1 cellular context compared by ENCODE assay signal in genomic region chr1:1880617-1881312, GRCh38.
TF ChIP-seq lines count a peak whose summit lies in the region.

No MANE protein-coding gene starts in this region.

TF ChIP-seq in IMR-90, 13 proteins besides CTCF, POLR2A, EP300 and RAD21:
- TF ChIP-seq RCOR1 (IDR thresholded peaks at IDR 0.05; ENCODE audit: insufficient replicate concordance, low read length) (no peak), MAZ (IDR thresholded peaks at IDR 0.05; ENCODE audit: borderline replicate concordance, low read depth, low read length) (no peak), FOS (IDR thresholded peaks at IDR 0.05; ENCODE audit: low read depth, low read length) (no peak), BHLHE40 (IDR thresholded peaks at IDR 0.05; ENCODE audit: low read depth, low read length) (no peak), RFX5 (IDR thresholded peaks at IDR 0.05; ENCODE audit: low read depth, low read length) (no peak), CEBPB (IDR thresholded peaks at IDR 0.05; ENCODE audit: low read depth, low read length) (no peak), NFE2L2 (IDR thresholded peaks at IDR 0.05; ENCODE audit: low read depth, low read length) (no peak), SMC3 (IDR thresholded peaks at IDR 0.05; ENCODE audit: low read depth, low read length) (no peak), MAFK (IDR thresholded peaks at IDR 0.05; ENCODE audit: low read depth, low read length) (no peak), MXI1 (IDR thresholded peaks at IDR 0.05; ENCODE audit: borderline replicate concordance, low read depth, low read length) (no peak), CHD1 (IDR thresholded peaks at IDR 0.05; ENCODE audit: low read depth, low read length) (no peak)
- TF ChIP-seq, protein P1, sequence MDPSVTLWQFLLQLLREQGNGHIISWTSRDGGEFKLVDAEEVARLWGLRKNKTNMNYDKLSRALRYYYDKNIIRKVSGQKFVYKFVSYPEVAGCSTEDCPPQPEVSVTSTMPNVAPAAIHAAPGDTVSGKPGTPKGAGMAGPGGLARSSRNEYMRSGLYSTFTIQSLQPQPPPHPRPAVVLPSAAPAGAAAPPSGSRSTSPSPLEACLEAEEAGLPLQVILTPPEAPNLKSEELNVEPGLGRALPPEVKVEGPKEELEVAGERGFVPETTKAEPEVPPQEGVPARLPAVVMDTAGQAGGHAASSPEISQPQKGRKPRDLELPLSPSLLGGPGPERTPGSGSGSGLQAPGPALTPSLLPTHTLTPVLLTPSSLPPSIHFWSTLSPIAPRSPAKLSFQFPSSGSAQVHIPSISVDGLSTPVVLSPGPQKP (IDR thresholded peaks at IDR 0.05; ENCODE audit: borderline replicate concordance, low read depth, low read length) = no peak
- TF ChIP-seq, protein P2, sequence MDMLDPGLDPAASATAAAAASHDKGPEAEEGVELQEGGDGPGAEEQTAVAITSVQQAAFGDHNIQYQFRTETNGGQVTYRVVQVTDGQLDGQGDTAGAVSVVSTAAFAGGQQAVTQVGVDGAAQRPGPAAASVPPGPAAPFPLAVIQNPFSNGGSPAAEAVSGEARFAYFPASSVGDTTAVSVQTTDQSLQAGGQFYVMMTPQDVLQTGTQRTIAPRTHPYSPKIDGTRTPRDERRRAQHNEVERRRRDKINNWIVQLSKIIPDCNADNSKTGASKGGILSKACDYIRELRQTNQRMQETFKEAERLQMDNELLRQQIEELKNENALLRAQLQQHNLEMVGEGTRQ (IDR thresholded peaks at IDR 0.05; ENCODE audit: low read depth, low read length) = no peak
